ENCODE assay signal across 18 cellular contexts in the genomic region with DNA sequence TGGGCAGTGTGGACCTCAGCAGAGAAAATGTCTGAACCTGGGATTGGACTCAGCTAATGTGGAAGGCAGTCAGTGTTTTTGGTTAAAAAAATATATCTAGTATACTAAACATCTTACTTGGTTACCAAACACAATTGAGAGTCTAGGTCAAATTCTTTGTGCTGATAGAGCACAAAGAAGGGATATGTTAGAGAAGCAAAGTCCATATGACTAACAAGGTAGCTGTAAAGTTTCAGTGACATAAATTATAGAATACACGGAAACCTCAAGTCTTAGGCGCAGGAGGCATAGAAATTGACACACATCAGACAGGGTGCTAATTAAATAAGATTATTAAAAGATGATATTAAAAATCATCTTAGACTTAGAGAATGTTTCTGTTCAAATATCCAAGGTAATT.
DNase-seq lines count a peak whose midpoint lies in the region; ATAC-seq and TF ChIP-seq lines count a peak whose summit lies in the region.
"Had no signal": no experiment of that assay in that cellular context is flagged by ENCODE, and none has a peak within 500 bp of the region (broad histone marks: within the 10 kb centered on the region; RNA-seq: fewer than 3 reads in every experiment).

No MANE protein-coding gene starts in this region.

- 84% methylated on average over 2 of the region's 2 CpGs for WGBS in hepatocyte (ENCODE audit: low lambda C conversion rate, missing lambda C conversion rate)

- no peak overlapping the region for H3K4me3 Mint-ChIP-seq in Caco-2 (ENCODE audit: unreplicated experiment)
- H3K4me3 Mint-ChIP-seq: CD14-positive monocyte; CD4-positive, alpha-beta memory T cell; CD4-positive, CD25-positive, alpha-beta regulatory T cell; CD8-positive, alpha-beta memory T cell had no signal

- H3K27ac ChIP-seq in hepatocyte, result peak overlapping the region; percentile 81
- H3K27ac ChIP-seq: BLaER1 had no signal

- H3K9me3 Mint-ChIP-seq in Caco-2 (ENCODE audit: unreplicated experiment), result no peaks in the 10 kb centered on the region

- H3K4me3 ChIP-seq in hepatocyte (no peak overlapping the region), mucosa of descending colon (no peak overlapping the region), Caco-2 (ENCODE audit: low read depth, low read length) (no peak overlapping the region)
- H3K4me3 ChIP-seq: BLaER1 had no signal

- intact Hi-C loops in mucosa of descending colon (cut with DNase I, micrococcal nuclease) (no loop called here), Caco-2 (cut with micrococcal nuclease; ENCODE audit: unreplicated experiment) (no loop called here)

- H3K27ac Mint-ChIP-seq in Caco-2 (ENCODE audit: unreplicated experiment), result no peak overlapping the region
- H3K27ac Mint-ChIP-seq: CD14-positive monocyte; CD4-positive, alpha-beta memory T cell; CD4-positive, CD25-positive, alpha-beta regulatory T cell; CD8-positive, alpha-beta memory T cell had no signal

- POLR2A ChIA-PET in Caco-2 (lab: Charles Lee), result no interaction called here

- no peak for TF ChIP-seq CTCF in hepatocyte (IDR thresholded peaks at IDR 0.05; ENCODE audit: poor library complexity)
- TF ChIP-seq CTCF in mucosa of descending colon (IDR thresholded peaks at IDR 0.05), result no peak
- TF ChIP-seq CTCF in Caco-2 (IDR thresholded peaks at IDR 0.05; ENCODE audit: insufficient read depth in 1 of 2, low read depth in 1 of 2, low read length in 1 of 2, severe bottlenecking in 1 of 2, unreplicated experiment in 1 of 2), result no peak

- H3K4me1 Mint-ChIP-seq in Caco-2 (ENCODE audit: low read depth, unreplicated experiment), result no peaks in the 10 kb centered on the region
- H3K4me1 Mint-ChIP-seq: CD14-positive monocyte; CD4-positive, alpha-beta memory T cell; CD4-positive, CD25-positive, alpha-beta regulatory T cell; CD8-positive, alpha-beta memory T cell had no signal

- H3K9me2 ChIP-seq in hepatocyte (replicated peaks; ENCODE audit: insufficient read depth), result peaks cover 2% of the 10 kb centered on the region

- H3K4me2 ChIP-seq in hepatocyte, result no peak overlapping the region
- H3K4me2 ChIP-seq: BLaER1 had no signal

- H4K20me1 ChIP-seq in hepatocyte (ENCODE audit: insufficient read depth, poor library complexity, severe bottlenecking), result no peaks in the 10 kb centered on the region
- H4K20me1 ChIP-seq: BLaER1 had no signal

- DNase-seq in hepatocyte (ENCODE audit: low spot score) (peak; percentile 10), mucosa of descending colon (no peak), Caco-2 (no peak), UCSD-AML1 (lab: John Stamatoyannopoulos, UW; ENCODE audit: unreplicated experiment) (no peak)
- no peak for DNase-seq in stimulated activated CD4-positive, alpha-beta T cell treated with anti-CD3 and anti-CD28 coated beads, Interleukin-12 subunit alpha, Interleukin-12 subunit beta, amount 100 ng/mL, for 4 hours
- DNase-seq: 8988T; ACHN; BE2C; C1 segment of cervical spinal cord; Calu3; CD4-positive, alpha-beta memory T cell; CD4-positive, CD25-positive, alpha-beta regulatory T cell; CD8-positive, alpha-beta memory T cell; COR-L47; DMS79 treated with DMSO at 0.1 percent for 48 hours; GF-D8 had no signal

- H3K4me1 ChIP-seq in hepatocyte (ENCODE audit: insufficient read depth) (peaks cover 10% of the 10 kb centered on the region), mucosa of descending colon (ENCODE audit: low read depth) (no peaks in the 10 kb centered on the region), Caco-2 (no peaks in the 10 kb centered on the region)
- H3K4me1 ChIP-seq: BE2C, BLaER1 had no signal

- ATAC-seq in mucosa of descending colon, result peak; percentile 84

- no peaks in the 10 kb centered on the region for H3K79me2 ChIP-seq in hepatocyte

- CTCF ChIA-PET in Caco-2 (lab: Charles Lee), result no interaction called here

- H3K36me3 ChIP-seq in hepatocyte (replicated peaks; ENCODE audit: insufficient read depth, low read depth), result no peaks in the 10 kb centered on the region
- no peaks in the 10 kb centered on the region for H3K36me3 ChIP-seq in mucosa of descending colon (ENCODE audit: low read depth)
- no peaks in the 10 kb centered on the region for H3K36me3 ChIP-seq in Caco-2 (ENCODE audit: control insufficient read depth, insufficient read depth, low read length)
- H3K36me3 ChIP-seq: BE2C, BLaER1 had no signal

- no peaks in the 10 kb centered on the region for H3K27me3 Mint-ChIP-seq in Caco-2 (ENCODE audit: insufficient read depth, unreplicated experiment)
- H3K27me3 Mint-ChIP-seq: CD4-positive, alpha-beta memory T cell; CD4-positive, CD25-positive, alpha-beta regulatory T cell; CD8-positive, alpha-beta memory T cell had no signal

- no peak overlapping the region for H2AFZ ChIP-seq in hepatocyte

- H3K9me3 ChIP-seq in hepatocyte (ENCODE audit: low read depth), result no peaks in the 10 kb centered on the region
- no peaks in the 10 kb centered on the region for H3K9me3 ChIP-seq in mucosa of descending colon
- H3K9me3 ChIP-seq in Caco-2, result no peaks in the 10 kb centered on the region
- H3K9me3 ChIP-seq: BE2C, BLaER1 had no signal

- H3K27me3 ChIP-seq in hepatocyte (no peaks in the 10 kb centered on the region), Caco-2 (replicated peaks; ENCODE audit: control insufficient read depth, insufficient read depth, low read length) (no peaks in the 10 kb centered on the region)
- H3K27me3 ChIP-seq: BE2C, BLaER1 had no signal

- no peaks in the 10 kb centered on the region for H3K36me3 Mint-ChIP-seq in Caco-2 (ENCODE audit: insufficient read depth, unreplicated experiment)
- H3K36me3 Mint-ChIP-seq: CD14-positive monocyte; CD4-positive, alpha-beta memory T cell; CD4-positive, CD25-positive, alpha-beta regulatory T cell; CD8-positive, alpha-beta memory T cell had no signal

- no TSS peak for BruUV-seq in Caco-2 (replicated peaks; lab: Mats Ljungman, UMichigan)
